In the genomic region with DNA sequence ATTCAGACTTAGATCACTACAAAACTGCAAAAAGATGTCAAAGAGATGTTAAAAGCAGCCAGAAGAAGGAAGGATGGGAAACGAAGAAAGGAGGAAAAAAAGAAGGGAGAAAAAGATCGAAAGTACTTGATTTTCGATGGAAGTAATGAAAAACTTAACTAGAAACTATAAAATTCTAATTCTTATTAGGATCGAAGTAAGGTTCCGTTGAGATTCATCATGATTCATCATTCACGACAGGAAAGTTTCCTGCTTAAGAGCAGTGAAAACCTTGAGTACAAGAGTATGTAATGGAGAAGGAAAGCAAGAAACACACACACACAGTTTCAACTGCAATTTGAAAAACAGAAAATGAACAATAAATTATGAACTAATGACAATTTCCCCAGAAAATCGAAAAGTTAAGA, we compare ENCODE assay signal across 9 cellular contexts. TPM values are rescaled to one million over a fixed set of nuclear protein-coding genes. Genes with fewer than 3 reads are reported as not detected.
DNase-seq lines count a peak whose midpoint lies in the region; ATAC-seq, FAIRE-seq and TF ChIP-seq lines count a peak whose summit lies in the region.
"Had no signal": no experiment of that assay in that cellular context is flagged by ENCODE, and none has a peak within 500 bp of the region (broad histone marks: within the 10 kb centered on the region; RNA-seq: fewer than 3 reads in every experiment).

No MANE protein-coding gene starts in this region.

- intact Hi-C loops in right cardiac atrium (cut with DNase I), result loop anchor here in 2 of 4 donors (10.0 kb wide), 1 partner anchor 155 kb away; no protein-coding TSS in a partner anchor
- intact Hi-C loops in Right ventricle myocardium superior (cut with DNase I), result loop anchor here (5.0 kb wide), 1 partner anchor 142 kb away; no protein-coding TSS in a partner anchor
- intact Hi-C loops in activated T-helper 1 cell treated with anti-CD3 and anti-CD28 coated beads, Interleukin-12 subunit alpha, Interleukin-12 subunit beta, Interleukin-2, Interleukin-4 antibody, amounts not matched to agents 30 ng/mL and 10 ng/mL and 1 ng/mL, durations not matched to agents 14 hours and 24 hours and 36 hours (cut with micrococcal nuclease), result no loop called here

- no peak for TF ChIP-seq RAD21 in liver (IDR thresholded peaks at IDR 0.05)

- H3K36me3 ChIP-seq in liver (ENCODE audit: control insufficient read depth in 4 of 4, insufficient read depth in 3 of 4, low read depth in 1 of 4, low read length in 3 of 4) (peaks cover 0 to 6% (median 5%) of the 10 kb centered on the region in 4 donors), upper lobe of left lung (peaks cover 0 to 13% (median 7%) of the 10 kb centered on the region in 4 donors)

- H3K36me3 Mint-ChIP-seq in activated T-helper 1 cell treated with anti-CD3 and anti-CD28 coated beads, Interleukin-12 subunit alpha, Interleukin-12 subunit beta, Interleukin-2, Interleukin-4 antibody, amounts not matched to agents 30 ng/mL and 10 ng/mL and 1 ng/mL, durations not matched to agents 14 hours and 24 hours and 36 hours (ENCODE audit: low read depth), result peaks cover 10% of the 10 kb centered on the region

- no peaks in the 10 kb centered on the region for H3K9me3 ChIP-seq in right cardiac atrium (ENCODE audit: control insufficient read depth, low read length)
- H3K9me3 ChIP-seq in liver (ENCODE audit: control insufficient read depth in 4 of 4, low read length in 3 of 4), result no peaks in the 10 kb centered on the region
- H3K9me3 ChIP-seq in upper lobe of left lung, result no peaks in the 10 kb centered on the region

- ATAC-seq in right cardiac atrium (no peak), Right ventricle myocardium superior (ENCODE audit: poor library complexity) (no peak), upper lobe of left lung (ENCODE audit: low FRiP score in 2 of 2) (no peak)

- no peaks in the 10 kb centered on the region for H3K9me3 Mint-ChIP-seq in activated T-helper 1 cell treated with anti-CD3 and anti-CD28 coated beads, Interleukin-12 subunit alpha, Interleukin-12 subunit beta, Interleukin-2, Interleukin-4 antibody, amounts not matched to agents 30 ng/mL and 10 ng/mL and 1 ng/mL, durations not matched to agents 14 hours and 24 hours and 36 hours

- H3K4me3 ChIP-seq in right cardiac atrium (ENCODE audit: low read length) (peak overlapping the region; percentile 94), liver (ENCODE audit: low read depth in 1 of 3, low read length in 3 of 3) (peak overlapping the region in 2 of 3 donors; percentile 46 to 82), upper lobe of left lung (peak overlapping the region in 3 of 4 donors; percentile 61 to 68 (median 62))

- TF ChIP-seq EP300 in upper lobe of left lung (IDR thresholded peaks at IDR 0.05), result no peak

- H3K27ac ChIP-seq in right cardiac atrium (ENCODE audit: low read length) (no peak overlapping the region), liver (ENCODE audit: low read depth in 1 of 2, low read length in 2 of 2) (no peak overlapping the region), upper lobe of left lung (no peak overlapping the region)

- TF ChIP-seq POLR2A in upper lobe of left lung (IDR thresholded peaks at IDR 0.05) (no peak), GM12891 (IDR thresholded peaks at IDR 0.05; ENCODE audit: low read depth, low read length) (no peak)

- no peak for DNase-seq in right cardiac atrium
- no peak for DNase-seq in Right ventricle myocardium superior
- no peak for DNase-seq in activated T-helper 1 cell treated with anti-CD3 and anti-CD28 coated beads, Interleukin-12 subunit alpha, Interleukin-12 subunit beta, Interleukin-2, Interleukin-4 antibody, amounts not matched to agents 30 ng/mL and 10 ng/mL and 1 ng/mL, durations not matched to agents 14 hours and 24 hours and 36 hours (ENCODE audit: low spot score)
- no peak for DNase-seq in upper lobe of left lung
- no peak for DNase-seq in GM12891 (ENCODE audit: insufficient read length, low spot score)
- no peak for DNase-seq in inferior parietal cortex (ENCODE audit: extremely low spot score)
- no peak for DNase-seq in DMS153 treated with DMSO at 0.1 percent for 48 hours (lab: John Stamatoyannopoulos, UW; ENCODE audit: unreplicated experiment)
- DNase-seq: effector CD4-positive, alpha-beta T cell had no signal

- no peak for FAIRE-seq in GM12891 (lab: Jason Lieb, UNC)

- peaks cover 22% of the 10 kb centered on the region for H3K4me1 Mint-ChIP-seq in activated T-helper 1 cell treated with anti-CD3 and anti-CD28 coated beads, Interleukin-12 subunit alpha, Interleukin-12 subunit beta, Interleukin-2, Interleukin-4 antibody, amounts not matched to agents 30 ng/mL and 10 ng/mL and 1 ng/mL, durations not matched to agents 14 hours and 24 hours and 36 hours (ENCODE audit: low read depth)

- peak overlapping the region; percentile 87 for H3K4me3 Mint-ChIP-seq in activated T-helper 1 cell treated with anti-CD3 and anti-CD28 coated beads, Interleukin-12 subunit alpha, Interleukin-12 subunit beta, Interleukin-2, Interleukin-4 antibody, amounts not matched to agents 30 ng/mL and 10 ng/mL and 1 ng/mL, durations not matched to agents 14 hours and 24 hours and 36 hours

- TF ChIP-seq CTCF in liver (IDR thresholded peaks at IDR 0.05; ENCODE audit: low read depth, low read length, missing input control), result no peak
- TF ChIP-seq CTCF in upper lobe of left lung (IDR thresholded peaks at IDR 0.05), result no peak

- WGBS in right cardiac atrium, result 67% methylated on average over 7 of the region's 7 CpGs
- WGBS in liver, result 67% methylated on average over 7 of the region's 7 CpGs
- WGBS in upper lobe of left lung, 2 donors, result 43 to 49% methylated on average over 7 of the region's 7 CpGs

- H3K27me3 ChIP-seq in right cardiac atrium (ENCODE audit: control insufficient read depth, insufficient read depth) (no peaks in the 10 kb centered on the region), liver (ENCODE audit: control insufficient read depth in 4 of 4, insufficient read depth in 4 of 4, low read length in 3 of 4) (no peaks in the 10 kb centered on the region), upper lobe of left lung (no peaks in the 10 kb centered on the region)

- peak overlapping the region; percentile 92 for H3K27ac Mint-ChIP-seq in activated T-helper 1 cell treated with anti-CD3 and anti-CD28 coated beads, Interleukin-12 subunit alpha, Interleukin-12 subunit beta, Interleukin-2, Interleukin-4 antibody, amounts not matched to agents 30 ng/mL and 10 ng/mL and 1 ng/mL, durations not matched to agents 14 hours and 24 hours and 36 hours

- peak overlapping the region; percentile 58 to 86 for H3K9ac ChIP-seq in liver (ENCODE audit: low read depth in 1 of 2, low read length in 2 of 2)

- H3K4me1 ChIP-seq in right cardiac atrium (ENCODE audit: control insufficient read depth, insufficient read depth, low read length) (peaks cover 2% of the 10 kb centered on the region), liver (ENCODE audit: control insufficient read depth in 4 of 4, insufficient read depth in 4 of 4, low read length in 3 of 4) (peaks cover 2 to 24% (median 10%) of the 10 kb centered on the region in 4 donors), upper lobe of left lung (peaks cover 9 to 21% (median 17%) of the 10 kb centered on the region in 4 donors)

- H3K27me3 Mint-ChIP-seq in activated T-helper 1 cell treated with anti-CD3 and anti-CD28 coated beads, Interleukin-12 subunit alpha, Interleukin-12 subunit beta, Interleukin-2, Interleukin-4 antibody, amounts not matched to agents 30 ng/mL and 10 ng/mL and 1 ng/mL, durations not matched to agents 14 hours and 24 hours and 36 hours (ENCODE audit: insufficient read depth), result peaks cover 14% of the 10 kb centered on the region

TF ChIP-seq in liver, 16 proteins besides CTCF, POLR2A, EP300 and RAD21 (continues in another document):
- no peak for TF ChIP-seq HNF4G (IDR thresholded peaks at IDR 0.05)
- TF ChIP-seq RXRA (IDR thresholded peaks at IDR 0.05), result no peak
- no peak for TF ChIP-seq JUND (IDR thresholded peaks at IDR 0.05)
- no peak for TF ChIP-seq NR2F2 (IDR thresholded peaks at IDR 0.05)
- no peak for TF ChIP-seq HNF4A (conservative IDR thresholded peaks at IDR 0.05)
- TF ChIP-seq GABPA (IDR thresholded peaks at IDR 0.05 in 1 of 2, conservative IDR thresholded peaks at IDR 0.05 in 1 of 2), result no peak
- no peak for TF ChIP-seq YY1 (IDR thresholded peaks at IDR 0.05)
- TF ChIP-seq FOXA2 (IDR thresholded peaks at IDR 0.05), result no peak
- TF ChIP-seq SP1 (IDR thresholded peaks at IDR 0.05), result no peak

TF ChIP-seq in GM12891, 5 proteins besides CTCF, POLR2A, EP300 and RAD21:
- TF ChIP-seq POLR2AphosphoS5 (IDR thresholded peaks at IDR 0.05; ENCODE audit: low read depth, low read length), result no peak
TF ChIP-seq in GM12891: peak in this region for 0.

RNA-seq across cellular contexts. Expression of gene ING3, which starts 1.2 kb away (rescaled TPM):
- 10 to 100 TPM; 14.7 to 16.7 (median 15.7) TPM for total RNA-seq in right cardiac atrium
- 9.7 TPM for polyA plus RNA-seq in right cardiac atrium
- 11.1 TPM for total RNA-seq in Right ventricle myocardium superior
- total RNA-seq in activated T-helper 1 cell treated with anti-CD3 and anti-CD28 coated beads, Interleukin-12 subunit alpha, Interleukin-12 subunit beta, Interleukin-2, Interleukin-4 antibody, amounts not matched to agents 30 ng/mL and 10 ng/mL and 1 ng/mL, durations not matched to agents 14 hours and 24 hours and 36 hours, result 26.7 and 28.6 TPM in 2 replicates
- 10 to 100 TPM in 1 of 2 donors, 1 to 10 TPM in 1; 10.0 to 14.0 TPM for total RNA-seq in liver
- polyA plus RNA-seq in liver, result 10 to 100 TPM in 1 of 2 donors, 1 to 10 TPM in 1; 3.8 to 11.9 TPM
- total RNA-seq in upper lobe of left lung, result 10 to 100 TPM in 4 of 6 donors, 1 to 10 TPM in 2; 6.3 to 28.8 (median 15.3) TPM
- 15.2 TPM for polyA plus RNA-seq in GM12891 (2012; ENCODE audit: low read depth, missing spikeins)

RNA-seq across cellular contexts. Expression of gene CPED1, which starts 39.1 kb away (rescaled TPM):
- total RNA-seq in right cardiac atrium (10 to 100 TPM; 20.8 to 31.1 (median 29.3) TPM), Right ventricle myocardium superior (26.2 TPM), liver (10 to 100 TPM in 1 of 2 donors, 1 to 10 TPM in 1; 8.5 to 58.0 TPM), upper lobe of left lung (10 to 100 TPM; 12.9 to 31.6 (median 18.1) TPM)
- polyA plus RNA-seq in right cardiac atrium (3.9 TPM), liver (10 to 100 TPM; 11.1 to 18.1 TPM)
- not detected in 2 replicates for total RNA-seq in activated T-helper 1 cell treated with anti-CD3 and anti-CD28 coated beads, Interleukin-12 subunit alpha, Interleukin-12 subunit beta, Interleukin-2, Interleukin-4 antibody, amounts not matched to agents 30 ng/mL and 10 ng/mL and 1 ng/mL, durations not matched to agents 14 hours and 24 hours and 36 hours
- polyA plus RNA-seq in GM12891 (2012; ENCODE audit: low read depth, missing spikeins), result 0.03 TPM
